Comparison of ENCODE assay signal across 22 cellular contexts in genomic region chr16:47939690-47940089, GRCh38.
"Had no signal": no experiment of that assay in that cellular context is flagged by ENCODE, and none has a peak within 500 bp of the region (broad histone marks: within the 10 kb centered on the region; RNA-seq: fewer than 3 reads in every experiment).

No MANE protein-coding gene starts in this region.

- DNase-seq: activated CD4-positive, alpha-beta T cell treated with anti-CD3 and anti-CD28 coated beads for 48 hours; activated CD4-positive, CD25-positive, alpha-beta regulatory T cell; activated CD8-positive, alpha-beta memory T cell treated with anti-CD3 and anti-CD28 coated beads, Interleukin-2, amount 50 U/mL, for 4 hours; activated CD8-positive, alpha-beta T cell treated with anti-CD3 and anti-CD28 coated beads, Interleukin-2, amount 10 ng/mL, durations not matched to agents 7 days and 5 days; activated naive CD4-positive, alpha-beta T cell treated with anti-CD3 and anti-CD28 coated beads, Interleukin-2, amount 10 ng/mL, durations not matched to agents 7 days and 5 days; activated naive CD8-positive, alpha-beta T cell treated with anti-CD3 and anti-CD28 coated beads, Interleukin-2, amount 50 U/mL, for 24 hours; activated T-cell treated with anti-CD3 and anti-CD28 coated beads, Interleukin-2, amount 50 U/mL, for 4 hours; anterior cingulate cortex; effector CD8-positive, alpha-beta T cell; esophagus squamous epithelium; natural killer cell; pancreas; sigmoid colon; stimulated activated CD4-positive, alpha-beta T cell treated with anti-CD3 and anti-CD28 coated beads, Interleukin-4, amount 100 ng/mL, for 4 hours; stimulated activated naive B cell treated with anti-CD40 and anti-IgM and Interleukin-4, amounts not matched to agents 10 μg/mL and 1 μg/mL and 100 μg/mL, for 72 hours; upper lobe of left lung had no signal

- H3K36me3 Mint-ChIP-seq: activated naive CD4-positive, alpha-beta T cell treated with anti-CD3 and anti-CD28 coated beads, Interleukin-2, amount 10 ng/mL, durations not matched to agents 7 days and 5 days; brain; natural killer cell; stimulated activated naive B cell treated with anti-CD40 and anti-IgM and Interleukin-4, amounts not matched to agents 10 μg/mL and 1 μg/mL and 100 μg/mL, for 72 hours had no signal

- H3K27ac Mint-ChIP-seq: activated CD8-positive, alpha-beta T cell treated with anti-CD3 and anti-CD28 coated beads, Interleukin-2, amount 10 ng/mL, durations not matched to agents 7 days and 5 days; activated naive CD4-positive, alpha-beta T cell treated with anti-CD3 and anti-CD28 coated beads, Interleukin-2, amount 10 ng/mL, durations not matched to agents 7 days and 5 days; activated naive CD8-positive, alpha-beta T cell treated with anti-CD3 and anti-CD28 coated beads, Interleukin-2, amount 50 U/mL, for 24 hours; dendritic cell treated with granulocyte-macrophage colony-stimulating factor and Interleukin-4, amounts not matched to agents 40 ng/mL and 50 ng/mL, for 4 days; natural killer cell; stimulated activated naive B cell treated with anti-CD40 and anti-IgM and Interleukin-4, amounts not matched to agents 10 μg/mL and 1 μg/mL and 100 μg/mL, for 72 hours had no signal

- H3K4me1 Mint-ChIP-seq: activated naive CD4-positive, alpha-beta T cell treated with anti-CD3 and anti-CD28 coated beads, Interleukin-2, amount 10 ng/mL, durations not matched to agents 7 days and 5 days; activated naive CD8-positive, alpha-beta T cell treated with anti-CD3 and anti-CD28 coated beads, Interleukin-2, amount 50 U/mL, for 24 hours; brain; central memory CD8-positive, alpha-beta T cell; natural killer cell; stimulated activated naive B cell treated with anti-CD40 and anti-IgM and Interleukin-4, amounts not matched to agents 10 μg/mL and 1 μg/mL and 100 μg/mL, for 72 hours had no signal

- H3K9me3 ChIP-seq: esophagus squamous epithelium, neutrophil, pancreas, sigmoid colon, thoracic aorta, upper lobe of left lung had no signal

- H3K27me3 Mint-ChIP-seq: dendritic cell treated with granulocyte-macrophage colony-stimulating factor and Interleukin-4, amounts not matched to agents 40 ng/mL and 50 ng/mL, for 4 days had no signal

- FAIRE-seq: endothelial cell of umbilical vein, pancreas had no signal

- H3K4me1 ChIP-seq: esophagus squamous epithelium, pancreas, sigmoid colon, upper lobe of left lung had no signal

- H3K27me3 ChIP-seq: esophagus squamous epithelium, neutrophil, pancreas, sigmoid colon, upper lobe of left lung had no signal

- H3K4me3 ChIP-seq: esophagus squamous epithelium, pancreas, sigmoid colon, thoracic aorta, upper lobe of left lung had no signal

- H3K9me3 Mint-ChIP-seq: activated naive CD4-positive, alpha-beta T cell treated with anti-CD3 and anti-CD28 coated beads, Interleukin-2, amount 10 ng/mL, durations not matched to agents 7 days and 5 days; activated naive CD8-positive, alpha-beta T cell treated with anti-CD3 and anti-CD28 coated beads, Interleukin-2, amount 50 U/mL, for 24 hours; activated T-cell treated with anti-CD3 and anti-CD28 coated beads, Interleukin-2, amount 50 U/mL, for 4 hours; central memory CD8-positive, alpha-beta T cell; dendritic cell treated with granulocyte-macrophage colony-stimulating factor and Interleukin-4, amounts not matched to agents 40 ng/mL and 50 ng/mL, for 4 days had no signal

- H3K36me3 ChIP-seq: esophagus squamous epithelium, neutrophil, pancreas, sigmoid colon, thoracic aorta, upper lobe of left lung had no signal

- H3K4me3 Mint-ChIP-seq: activated CD8-positive, alpha-beta T cell treated with anti-CD3 and anti-CD28 coated beads, Interleukin-2, amount 10 ng/mL, durations not matched to agents 7 days and 5 days; activated naive CD4-positive, alpha-beta T cell treated with anti-CD3 and anti-CD28 coated beads, Interleukin-2, amount 10 ng/mL, durations not matched to agents 7 days and 5 days; activated naive CD8-positive, alpha-beta T cell treated with anti-CD3 and anti-CD28 coated beads, Interleukin-2, amount 50 U/mL, for 24 hours; activated T-cell treated with anti-CD3 and anti-CD28 coated beads, Interleukin-2, amount 50 U/mL, for 4 hours; brain; central memory CD8-positive, alpha-beta T cell; dendritic cell treated with granulocyte-macrophage colony-stimulating factor and Interleukin-4, amounts not matched to agents 40 ng/mL and 50 ng/mL, for 4 days; natural killer cell; stimulated activated naive B cell treated with anti-CD40 and anti-IgM and Interleukin-4, amounts not matched to agents 10 μg/mL and 1 μg/mL and 100 μg/mL, for 72 hours had no signal

- ATAC-seq: activated CD8-positive, alpha-beta T cell treated with anti-CD3 and anti-CD28 coated beads, Interleukin-2, amount 10 ng/mL, durations not matched to agents 7 days and 5 days; activated naive CD8-positive, alpha-beta T cell treated with anti-CD3 and anti-CD28 coated beads, Interleukin-2, amount 50 U/mL, for 24 hours; activated T-cell treated with anti-CD3 and anti-CD28 coated beads, Interleukin-2, amount 50 U/mL, for 4 hours; natural killer cell; pancreas; stimulated activated naive B cell treated with anti-CD40 and anti-IgM and Interleukin-4, amounts not matched to agents 10 μg/mL and 1 μg/mL and 100 μg/mL, for 72 hours had no signal

- H3K27ac ChIP-seq: esophagus squamous epithelium, neutrophil, pancreas, sigmoid colon, thoracic aorta, upper lobe of left lung had no signal
